Comparison of ENCODE assay signal across 8 cellular contexts in the genomic region with DNA sequence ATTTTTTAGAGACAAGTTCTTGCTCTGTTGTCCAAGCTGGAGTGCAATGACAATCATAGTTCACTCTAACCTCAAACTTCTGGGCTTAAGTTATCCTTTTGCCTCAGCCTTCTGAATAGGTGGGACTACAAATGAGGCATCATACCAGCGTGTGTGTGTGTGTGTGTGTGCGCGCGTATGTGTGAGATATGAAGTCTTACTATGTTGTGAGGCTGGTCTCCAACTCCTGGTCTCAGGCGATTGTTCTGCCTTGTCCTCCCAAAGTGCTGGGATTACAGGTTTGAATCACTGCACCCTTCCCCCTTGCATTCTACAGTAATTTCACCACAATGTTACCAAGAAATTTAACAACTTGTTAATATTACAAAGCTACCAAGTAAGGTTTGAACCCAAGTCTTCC. TPM values are rescaled to one million over a fixed set of nuclear protein-coding genes. Genes with fewer than 3 reads are reported as not detected.
DNase-seq lines count a peak whose midpoint lies in the region; ATAC-seq and TF ChIP-seq lines count a peak whose summit lies in the region.
"Had no signal": no experiment of that assay in that cellular context is flagged by ENCODE, and none has a peak within 500 bp of the region (broad histone marks: within the 10 kb centered on the region; RNA-seq: fewer than 3 reads in every experiment).

No MANE protein-coding gene starts in this region.

- H3K27ac ChIP-seq in stomach, result peak overlapping the region; percentile 61 to 90 (median 79)

- H3K4me1 ChIP-seq in stomach, result peaks cover 14 to 81% (median 39%) of the 10 kb centered on the region in 4 donors

- H3K27me3 ChIP-seq in stomach, result no peaks in the 10 kb centered on the region

- no peak for TF ChIP-seq EP300 in stomach (IDR thresholded peaks at IDR 0.05)

- H3K36me3 Mint-ChIP-seq in activated T-helper 2 cell treated with anti-CD3 and anti-CD28 coated beads, Interferon-gamma antibody, Interleukin-2, Interleukin-4, amounts not matched to agents 10 μg/mL and 5 μg/mL and 100 μg/mL, durations not matched to agents 14 hours and 24 hours and 36 hours (ENCODE audit: low read depth), result peaks cover 34% of the 10 kb centered on the region

- H3K27ac Mint-ChIP-seq in activated T-helper 2 cell treated with anti-CD3 and anti-CD28 coated beads, Interferon-gamma antibody, Interleukin-2, Interleukin-4, amounts not matched to agents 10 μg/mL and 5 μg/mL and 100 μg/mL, durations not matched to agents 14 hours and 24 hours and 36 hours, result peak overlapping the region; percentile 96

- TF ChIP-seq CTCF in stomach (IDR thresholded peaks at IDR 0.05), result no peak

- H3K27me3 Mint-ChIP-seq in activated T-helper 2 cell treated with anti-CD3 and anti-CD28 coated beads, Interferon-gamma antibody, Interleukin-2, Interleukin-4, amounts not matched to agents 10 μg/mL and 5 μg/mL and 100 μg/mL, durations not matched to agents 14 hours and 24 hours and 36 hours (ENCODE audit: low read depth), result no peaks in the 10 kb centered on the region

- H3K4me1 Mint-ChIP-seq in activated T-helper 2 cell treated with anti-CD3 and anti-CD28 coated beads, Interferon-gamma antibody, Interleukin-2, Interleukin-4, amounts not matched to agents 10 μg/mL and 5 μg/mL and 100 μg/mL, durations not matched to agents 14 hours and 24 hours and 36 hours (ENCODE audit: low read depth), result peaks cover 59% of the 10 kb centered on the region

- peak; percentile 5 for DNase-seq in LHCN-M2 (ENCODE audit: low read depth)
- no peak for DNase-seq in activated T-helper 2 cell treated with anti-CD3 and anti-CD28 coated beads, Interferon-gamma antibody, Interleukin-2, Interleukin-4, amounts not matched to agents 10 μg/mL and 5 μg/mL and 100 μg/mL, durations not matched to agents 14 hours and 24 hours and 36 hours (ENCODE audit: low spot score)
- DNase-seq in iris pigment epithelial cell (ENCODE audit: low read depth), result peak; percentile 20
- no peak for DNase-seq in stomach
- DNase-seq in HEK293T (ENCODE audit: extremely low spot score), result no peak
- DNase-seq in KBM-7, result no peak

- H3K9me3 ChIP-seq in stomach, result no peaks in the 10 kb centered on the region

- WGBS in stomach, 5 donors, result 39 to 73% (median 52%) methylated on average over 5 of the region's 5 CpGs

- ATAC-seq in GM19351 (IDR thresholded peaks at IDR 0.05; ENCODE audit: unreplicated experiment), result no peak

- POLR2A ChIA-PET in HEK293T (lab: Yijun Ruan, JAX), result interaction anchor here (0.6 kb wide), 1 partner anchor 1116 kb away, joined by 3 read pairs; no protein-coding TSS in a partner anchor

- in situ Hi-C loops in KBM-7 (cut with MboI; ENCODE audit: low pct_unique_long_range_greater_than_20kb, low sequenced_read_pairs), result no loop called here

- H3K9me3 Mint-ChIP-seq in activated T-helper 2 cell treated with anti-CD3 and anti-CD28 coated beads, Interferon-gamma antibody, Interleukin-2, Interleukin-4, amounts not matched to agents 10 μg/mL and 5 μg/mL and 100 μg/mL, durations not matched to agents 14 hours and 24 hours and 36 hours, result peaks cover 3% of the 10 kb centered on the region

- peak overlapping the region in 3 of 4 donors; percentile 2 to 38 (median 19) for H3K4me3 ChIP-seq in stomach

- peak overlapping the region; percentile 78 for H3K4me3 Mint-ChIP-seq in activated T-helper 2 cell treated with anti-CD3 and anti-CD28 coated beads, Interferon-gamma antibody, Interleukin-2, Interleukin-4, amounts not matched to agents 10 μg/mL and 5 μg/mL and 100 μg/mL, durations not matched to agents 14 hours and 24 hours and 36 hours (ENCODE audit: low read depth)

- intact Hi-C loops in activated T-helper 2 cell treated with anti-CD3 and anti-CD28 coated beads, Interferon-gamma antibody, Interleukin-2, Interleukin-4, amounts not matched to agents 10 μg/mL and 5 μg/mL and 100 μg/mL, durations not matched to agents 14 hours and 24 hours and 36 hours (cut with micrococcal nuclease), result loop anchor here (1.0 to 2.0 kb wide), 8 partner anchors 75 to 324 kb away; no protein-coding TSS in a partner anchor
- intact Hi-C loops in stomach (cut with DNase I; ENCODE audit: low total_unique reads), result no loop called here

- CTCF ChIA-PET in HEK293T (lab: Yijun Ruan, JAX), result no interaction called here

- peaks cover 0 to 6% (median 3%) of the 10 kb centered on the region in 4 donors for H3K36me3 ChIP-seq in stomach

- TF ChIP-seq POLR2A in stomach (IDR thresholded peaks at IDR 0.05), result no peak

TF ChIP-seq in HEK293T, 16 proteins besides CTCF, POLR2A, EP300 and RAD21:
- TF ChIP-seq TARDBP (IDR thresholded peaks at IDR 0.05), result no peak
- no peak for TF ChIP-seq HDGF (IDR thresholded peaks at IDR 0.05; ENCODE audit: borderline replicate concordance)
- TF ChIP-seq BHLHE40 (IDR thresholded peaks at IDR 0.05; ENCODE audit: borderline replicate concordance), result no peak
- no peak for TF ChIP-seq ELF4 (IDR thresholded peaks at IDR 0.05)
- no peak for TF ChIP-seq LEF1 (IDR thresholded peaks at IDR 0.05; ENCODE audit: borderline replicate concordance)
- no peak for TF ChIP-seq FOXA1 (IDR thresholded peaks at IDR 0.05)
- TF ChIP-seq ARNT (IDR thresholded peaks at IDR 0.05), result no peak
- TF ChIP-seq SUZ12 (IDR thresholded peaks at IDR 0.05), result no peak
- no peak for TF ChIP-seq CTBP1 (IDR thresholded peaks at IDR 0.05; ENCODE audit: borderline replicate concordance)
- no peak for TF ChIP-seq FOXM1 (IDR thresholded peaks at IDR 0.05; ENCODE audit: borderline replicate concordance)

RNA-seq across cellular contexts. Expression of a gene that starts 0.7 kb away (rescaled TPM):
- total RNA-seq in LHCN-M2 (2014; rRNA removed), result 28.7 and 35.3 TPM in 2 replicates
- 15.3 TPM for polyA plus RNA-seq in LHCN-M2 (2012)
- total RNA-seq in activated T-helper 2 cell treated with anti-CD3 and anti-CD28 coated beads, Interferon-gamma antibody, Interleukin-2, Interleukin-4, amounts not matched to agents 10 μg/mL and 5 μg/mL and 100 μg/mL, durations not matched to agents 14 hours and 24 hours and 36 hours, result 71.9 and 74.1 TPM in 2 replicates
- 10 to 100 TPM; 21.0 to 74.2 (median 60.3) TPM for total RNA-seq in stomach
- 100 to 1,000 TPM in 1 of 3 donors, 10 to 100 TPM in 2; 37.9 to 119 (median 66.0) TPM for polyA plus RNA-seq in stomach

RNA-seq across cellular contexts. Expression of a gene that starts 49.2 kb away (rescaled TPM):
- not detected in 2 replicates for total RNA-seq in LHCN-M2 (2014; rRNA removed)
- not detected for polyA plus RNA-seq in LHCN-M2 (2012)
- not detected in 2 replicates for total RNA-seq in activated T-helper 2 cell treated with anti-CD3 and anti-CD28 coated beads, Interferon-gamma antibody, Interleukin-2, Interleukin-4, amounts not matched to agents 10 μg/mL and 5 μg/mL and 100 μg/mL, durations not matched to agents 14 hours and 24 hours and 36 hours
- total RNA-seq in stomach, result not detected
- polyA plus RNA-seq in stomach, result not detected
- total RNA-seq: H4 had no signal

Comparison
In these comparisons a context has a peak if more than half of its experiments do, and no peak if none do; other contexts are left out.
1. DNase-seq: peak in LHCN-M2 (single experiment) and iris pigment epithelial cell (single experiment); none in activated T-helper 2 cell treated with anti-CD3 and anti-CD28 coated beads, Interferon-gamma antibody, Interleukin-2, Interleukin-4, amounts not matched to agents 10 μg/mL and 5 μg/mL and 100 μg/mL, durations not matched to agents 14 hours and 24 hours and 36 hours (single experiment), stomach (single experiment), HEK293T (single experiment) and KBM-7 (single experiment).